Comparison of ENCODE assay signal across 13 cellular contexts in genomic region chrX:12657433-12657832, GRCh38.
DNase-seq lines count a peak whose midpoint lies in the region; ATAC-seq lines count a peak whose summit lies in the region.
"Had no signal": no experiment of that assay in that cellular context is flagged by ENCODE, and none has a peak within 500 bp of the region (broad histone marks: within the 10 kb centered on the region; RNA-seq: fewer than 3 reads in every experiment).

No MANE protein-coding gene starts in this region.

- ATAC-seq in GM19328 (IDR thresholded peaks at IDR 0.05; ENCODE audit: unreplicated experiment) (peak; percentile 30), GM21717 (IDR thresholded peaks at IDR 0.05; ENCODE audit: unreplicated experiment) (peak; percentile 11)
- peak; percentile 53 for ATAC-seq in stimulated activated memory B cell treated with anti-CD40 and anti-IgM and Interleukin-4, amounts not matched to agents 10 μg/mL and 1 μg/mL and 100 μg/mL, for 72 hours
- ATAC-seq: CD8-positive, alpha-beta T cell had no signal

- intact Hi-C loops in head of caudate nucleus (cut with DNase I): no loop called here

- no peak overlapping the region for H3K4me3 Mint-ChIP-seq in stimulated activated memory B cell treated with anti-CD40 and anti-IgM and Interleukin-4, amounts not matched to agents 10 μg/mL and 1 μg/mL and 100 μg/mL, for 72 hours
- H3K4me3 Mint-ChIP-seq: CD4-positive, CD25-positive, alpha-beta regulatory T cell; CD8-positive, alpha-beta T cell; HFFc6 had no signal

- peaks cover 7% of the 10 kb centered on the region for H3K4me1 Mint-ChIP-seq in stimulated activated memory B cell treated with anti-CD40 and anti-IgM and Interleukin-4, amounts not matched to agents 10 μg/mL and 1 μg/mL and 100 μg/mL, for 72 hours
- H3K4me1 Mint-ChIP-seq: CD4-positive, CD25-positive, alpha-beta regulatory T cell had no signal

- no peaks in the 10 kb centered on the region for H3K9me3 Mint-ChIP-seq in stimulated activated memory B cell treated with anti-CD40 and anti-IgM and Interleukin-4, amounts not matched to agents 10 μg/mL and 1 μg/mL and 100 μg/mL, for 72 hours
- H3K9me3 Mint-ChIP-seq: CD8-positive, alpha-beta T cell; HFFc6 had no signal

- H3K36me3 Mint-ChIP-seq in stimulated activated memory B cell treated with anti-CD40 and anti-IgM and Interleukin-4, amounts not matched to agents 10 μg/mL and 1 μg/mL and 100 μg/mL, for 72 hours: no peaks in the 10 kb centered on the region
- H3K36me3 Mint-ChIP-seq: CD4-positive, CD25-positive, alpha-beta regulatory T cell; CD8-positive, alpha-beta T cell had no signal

- no peaks in the 10 kb centered on the region for H3K27me3 Mint-ChIP-seq in stimulated activated memory B cell treated with anti-CD40 and anti-IgM and Interleukin-4, amounts not matched to agents 10 μg/mL and 1 μg/mL and 100 μg/mL, for 72 hours
- H3K27me3 Mint-ChIP-seq: CD4-positive, CD25-positive, alpha-beta regulatory T cell had no signal

- no peak for DNase-seq in cerebellum (ENCODE audit: low spot score)
- no peak for DNase-seq in SW 1271 (lab: John Stamatoyannopoulos, UW)
- no peak for DNase-seq in head of caudate nucleus
- DNase-seq: Caco-2; CD4-positive, CD25-positive, alpha-beta regulatory T cell; CD8-positive, alpha-beta T cell; DMS153; DND-41; GOT3; HFFc6 had no signal

- no peak overlapping the region for H3K27ac Mint-ChIP-seq in stimulated activated memory B cell treated with anti-CD40 and anti-IgM and Interleukin-4, amounts not matched to agents 10 μg/mL and 1 μg/mL and 100 μg/mL, for 72 hours
- H3K27ac Mint-ChIP-seq: CD4-positive, CD25-positive, alpha-beta regulatory T cell; CD8-positive, alpha-beta T cell; HFFc6 had no signal
